Comparison of ENCODE assay signal across 8 cellular contexts in genomic region chr17:38852771-38853291, GRCh38. TPM values are rescaled to one million over a fixed set of nuclear protein-coding genes. Genes with fewer than 3 reads are reported as not detected.
DNase-seq lines count a peak whose midpoint lies in the region; ATAC-seq, FAIRE-seq and TF ChIP-seq lines count a peak whose summit lies in the region.

No MANE protein-coding gene starts in this region.

- no peaks in the 10 kb centered on the region for H3K9me3 Mint-ChIP-seq in CD4-positive, CD25-positive, alpha-beta regulatory T cell
- no peaks in the 10 kb centered on the region for H3K9me3 Mint-ChIP-seq in brain

- CTCF ChIA-PET in HepG2 (lab: Yijun Ruan, JAX; ENCODE audit: low intra/inter-chr PET ratio, low total read pairs) = no interaction called here

- H4K20me1 ChIP-seq in Karpas-422 (ENCODE audit: insufficient read depth, low read depth, low read length) = peaks cover 40% of the 10 kb centered on the region
- H4K20me1 ChIP-seq in HepG2 (ENCODE audit: insufficient read depth, low read length) = peaks cover 54% of the 10 kb centered on the region

- no peak for TF ChIP-seq RAD21 in HepG2 (CRISPR knock-in tag; IDR thresholded peaks at IDR 0.05)

- WGBS in HepG2 (ENCODE audit: low lambda C conversion rate) = 2% methylated on average over 19 of the region's 19 CpGs
- WGBS in thyroid gland, 2 donors = 2 to 3% methylated on average over 19 of the region's 19 CpGs

- peaks cover 41% of the 10 kb centered on the region for H3K36me3 ChIP-seq in CD4-positive, CD25-positive, alpha-beta regulatory T cell (ENCODE audit: control insufficient read depth, insufficient read depth, low read length)
- peaks cover 44% of the 10 kb centered on the region for H3K36me3 ChIP-seq in Karpas-422 (ENCODE audit: insufficient read depth, low read length)
- H3K36me3 ChIP-seq in HepG2 (replicated peaks in 1 of 2; ENCODE audit: control insufficient read depth in 1 of 2, insufficient read depth in 2 of 2, low read length in 2 of 2) = peaks cover 16 to 45% of the 10 kb centered on the region in 2 experiments
- peaks cover 10 to 34% of the 10 kb centered on the region in 2 donors for H3K36me3 ChIP-seq in thyroid gland

- intact Hi-C loops in HepG2 (cut with micrococcal nuclease; ENCODE audit: unreplicated experiment) (loop anchor here (1.0 kb wide), 1 partner anchor 28 kb away; the partner anchor contains the start of gene CWC25), thyroid gland (cut with DNase I) (loop anchor here (2.0 kb wide), 1 partner anchor 26 kb away; no protein-coding TSS in a partner anchor)

- peaks cover 9 to 42% (median 35%) of the 10 kb centered on the region in 4 donors for H3K4me1 Mint-ChIP-seq in CD4-positive, CD25-positive, alpha-beta regulatory T cell
- peaks cover 46% of the 10 kb centered on the region for H3K4me1 Mint-ChIP-seq in brain

- H3K4me3 ChIP-seq in CD4-positive, CD25-positive, alpha-beta regulatory T cell (ENCODE audit: low read depth, low read length) = peak overlapping the region; percentile 99
- H3K4me3 ChIP-seq in Karpas-422 (ENCODE audit: low read length) (peak overlapping the region; percentile 83), HepG2 (replicated peaks in 1 of 3; ENCODE audit: insufficient read depth in 1 of 3, low read depth in 2 of 3, low read length in 3 of 3) (peak overlapping the region; percentile 78 to 88 (median 82)), thyroid gland (replicated peaks in 1 of 3) (peak overlapping the region; percentile 12 to 51 (median 35))

- no peak for TF ChIP-seq CTCF in brain (conservative IDR thresholded peaks at IDR 0.05)
- no peak for TF ChIP-seq CTCF in HepG2 (CRISPR knock-in tag; IDR thresholded peaks at IDR 0.05)
- no peak for TF ChIP-seq CTCF in thyroid gland (IDR thresholded peaks at IDR 0.05)

- H2AFZ ChIP-seq in Karpas-422 (ENCODE audit: low read length) = no peak overlapping the region
- H2AFZ ChIP-seq in HepG2 (ENCODE audit: low read length) = no peak overlapping the region

- no peaks in the 10 kb centered on the region for H3K27me3 ChIP-seq in CD4-positive, CD25-positive, alpha-beta regulatory T cell (ENCODE audit: control insufficient read depth, insufficient read depth, low read length)
- no peaks in the 10 kb centered on the region for H3K27me3 ChIP-seq in Karpas-422 (ENCODE audit: low read length)
- H3K27me3 ChIP-seq in HepG2 (ENCODE audit: control insufficient read depth in 1 of 2, insufficient read depth in 2 of 2, low read length in 2 of 2) = no peaks in the 10 kb centered on the region; a peak in 1 of 5 replicates
- no peaks in the 10 kb centered on the region for H3K27me3 ChIP-seq in thyroid gland

- H3K4me1 ChIP-seq in CD4-positive, CD25-positive, alpha-beta regulatory T cell (ENCODE audit: control insufficient read depth, insufficient read depth, low read length, poor library complexity, severe bottlenecking) = peaks cover 39% of the 10 kb centered on the region
- H3K4me1 ChIP-seq in Karpas-422 (ENCODE audit: low read length) (peaks cover 27% of the 10 kb centered on the region), HepG2 (ENCODE audit: insufficient read depth, low read length) (peaks cover 44% of the 10 kb centered on the region), thyroid gland (peaks cover 22 to 24% of the 10 kb centered on the region in 2 donors)

- DNase-seq in CD4-positive, CD25-positive, alpha-beta regulatory T cell = peak in 2 of 3 donors; percentile 24 to 28
- DNase-seq in Karpas-422 (peak; percentile 51), HepG2 (ENCODE audit: low spot score) (no peak), thyroid gland (no peak), NCI-H1436 treated with DMSO at 0.1 percent for 48 hours (lab: John Stamatoyannopoulos, UW) (no peak), SKM-1 (lab: John Stamatoyannopoulos, UW; ENCODE audit: unreplicated experiment) (no peak)

- peak overlapping the region; percentile 96 for H3K27ac ChIP-seq in CD4-positive, CD25-positive, alpha-beta regulatory T cell (ENCODE audit: insufficient read depth, low read length, poor library complexity, severe bottlenecking)
- peak overlapping the region; percentile 86 for H3K27ac ChIP-seq in Karpas-422 (ENCODE audit: low read length)
- peak overlapping the region; percentile 84 for H3K27ac ChIP-seq in HepG2 (ENCODE audit: extremely low read length, insufficient read depth, low read length)
- peak overlapping the region; percentile 84 to 91 (median 85) for H3K27ac ChIP-seq in thyroid gland

- TF ChIP-seq POLR2A in HepG2 (IDR thresholded peaks at IDR 0.05; ENCODE audit: insufficient read depth in 1 of 2, low read depth in 2 of 2, low read length in 2 of 2) = peak in 1 of 2 experiments; percentile 48; a peak in 1 of 4 replicates
- TF ChIP-seq POLR2A in thyroid gland (IDR thresholded peaks at IDR 0.05) = no peak

- H3K36me3 Mint-ChIP-seq in CD4-positive, CD25-positive, alpha-beta regulatory T cell = peaks cover 41% of the 10 kb centered on the region
- peaks cover 56% of the 10 kb centered on the region for H3K36me3 Mint-ChIP-seq in brain

- no TSS peak for BruUV-seq in HepG2 (replicated peaks; lab: Mats Ljungman, UMichigan)

- peak; percentile 32 to 41 for ATAC-seq in CD4-positive, CD25-positive, alpha-beta regulatory T cell (ENCODE audit: low read depth in 2 of 2)
- ATAC-seq in HepG2 = peak; percentile 4
- no peak for ATAC-seq in GM21576 (IDR thresholded peaks at IDR 0.05; ENCODE audit: unreplicated experiment)

- no peaks in the 10 kb centered on the region for H3K9me2 ChIP-seq in Karpas-422 (replicated peaks; ENCODE audit: insufficient read depth, low read length)

- in situ Hi-C loops in HepG2 (cut with HindIII; ENCODE audit: extremely low pct_ligation_motif_present, low pct_unique_long_range_greater_than_20kb) = no loop called here

- peaks cover 29% of the 10 kb centered on the region for H3K79me2 ChIP-seq in Karpas-422 (ENCODE audit: low read length)
- H3K79me2 ChIP-seq in HepG2 (ENCODE audit: insufficient read depth, low read length) = peaks cover 34% of the 10 kb centered on the region

- H3K9me3 ChIP-seq in CD4-positive, CD25-positive, alpha-beta regulatory T cell (ENCODE audit: control insufficient read depth in 2 of 2, low read length in 2 of 2) = no peaks in the 10 kb centered on the region
- H3K9me3 ChIP-seq in Karpas-422 (ENCODE audit: low read length) = no peaks in the 10 kb centered on the region
- no peaks in the 10 kb centered on the region for H3K9me3 ChIP-seq in HepG2 (ENCODE audit: low read length)
- no peaks in the 10 kb centered on the region for H3K9me3 ChIP-seq in thyroid gland

- H3K27ac Mint-ChIP-seq in CD4-positive, CD25-positive, alpha-beta regulatory T cell = peak overlapping the region; percentile 96 to 99 (median 99)
- H3K27ac Mint-ChIP-seq in brain = peak overlapping the region; percentile 98 to 100 (median 99)

- H3K27me3 Mint-ChIP-seq in CD4-positive, CD25-positive, alpha-beta regulatory T cell = no peaks in the 10 kb centered on the region
- H3K27me3 Mint-ChIP-seq in brain = peaks cover 11% of the 10 kb centered on the region

- TF ChIP-seq EP300 in HepG2 (IDR thresholded peaks at IDR 0.05; ENCODE audit: low read depth in 2 of 2, low read length in 2 of 2) (no peak; a peak in 1 of 4 replicates), HepG2 (CRISPR knock-in tag; IDR thresholded peaks at IDR 0.05; ENCODE audit: borderline replicate concordance) (no peak)

- H3K9ac ChIP-seq in Karpas-422 (ENCODE audit: low read length) (peak overlapping the region; percentile 87), HepG2 (ENCODE audit: insufficient read depth, low read depth, low read length) (peak overlapping the region; percentile 95)

- H3K4me3 Mint-ChIP-seq in CD4-positive, CD25-positive, alpha-beta regulatory T cell = peak overlapping the region; percentile 90 to 95 (median 94)
- peak overlapping the region; percentile 97 to 99 (median 99) for H3K4me3 Mint-ChIP-seq in brain

- H3K4me2 ChIP-seq in Karpas-422 (ENCODE audit: low read depth, low read length, poor library complexity, severe bottlenecking) (peak overlapping the region; percentile 98), HepG2 (ENCODE audit: low read depth, low read length) (peak overlapping the region; percentile 98)

- POLR2A ChIA-PET in HepG2 (lab: Yijun Ruan, JAX) = interaction anchor here (0.7 to 4.6 kb wide), 12 partner anchors 8 to 843 kb away, joined by 3 to 175 read pairs (median 4); partner anchors contain the start of genes CWC25, LASP1, PIP4K2B and PSMB3

- FAIRE-seq in HepG2 (lab: Jason Lieb, UNC) = peak; percentile 37

RNA-seq across cellular contexts. Expression of gene RPL23, which starts 0.7 kb away (rescaled TPM):
- total RNA-seq in CD4-positive, CD25-positive, alpha-beta regulatory T cell = 1,411 TPM
- polyA plus RNA-seq in CD4-positive, CD25-positive, alpha-beta regulatory T cell = 1,000 to 10,000 TPM; 1,034 to 1,357 (median 1,206) TPM
- 2,394 and 2,712 TPM in 2 replicates for total RNA-seq in Karpas-422 (2014; rRNA removed; shearing (Covaris generic); ENCODE audit: low replicate concordance)
- 2,078 TPM for polyA plus RNA-seq in brain (ENCODE audit: insufficient read depth, low read depth, low replicate concordance)
- total RNA-seq in HepG2 (2016; rRNA removed; fragmentation: Illumina TruSeq; extraction: Trizol) = 2,790 and 3,298 TPM in 2 replicates
- total RNA-seq in HepG2 (2016; cell fraction: cytosol; rRNA removed; fragmentation: Illumina TruSeq; extraction: Trizol; ENCODE audit: low read depth) = 4,051 and 4,588 TPM in 2 replicates
- 2,655 and 3,446 TPM in 2 replicates for total RNA-seq in HepG2 (2016; cell fraction: insoluble cytoplasmic fraction; rRNA removed; fragmentation: Illumina TruSeq; extraction: Trizol)
- total RNA-seq in HepG2 (2016; cell fraction: membrane; rRNA removed; fragmentation: Illumina TruSeq; extraction: Trizol) = 6,899 and 6,901 TPM in 2 replicates
- 995 and 1,125 TPM in 2 replicates for total RNA-seq in HepG2 (2016; cell fraction: nucleus; rRNA removed; fragmentation: Illumina TruSeq; extraction: Trizol)
- 4,288 and 4,860 TPM in 2 replicates for polyA plus RNA-seq in HepG2 (2011; rRNA removed)
- 4,164 and 5,084 TPM in 2 replicates for polyA plus RNA-seq in HepG2 (2011; cell fraction: cytosol; rRNA removed)
- 680 and 915 TPM in 2 replicates for polyA plus RNA-seq in HepG2 (2011; cell fraction: nucleus; rRNA removed)
- polyA plus RNA-seq in HepG2 (2012) = 4,457 and 5,527 TPM in 2 replicates
- 5,325 and 6,272 TPM in 2 replicates for polyA plus RNA-seq in HepG2 (2016; cell fraction: cytosol; fragmentation: Illumina TruSeq; extraction: Trizol; ENCODE audit: low read depth)
- 3,877 and 3,973 TPM in 2 replicates for polyA plus RNA-seq in HepG2 (2016; cell fraction: insoluble cytoplasmic fraction; fragmentation: Illumina TruSeq; extraction: Trizol; ENCODE audit: low read depth)
- polyA plus RNA-seq in HepG2 (2016; cell fraction: membrane; fragmentation: Illumina TruSeq; extraction: Trizol; ENCODE audit: low read depth) = 7,669 and 7,726 TPM in 2 replicates
- 2,046 and 2,062 TPM in 2 replicates for polyA plus RNA-seq in HepG2 (2016; cell fraction: nucleus; fragmentation: Illumina TruSeq; extraction: Trizol; ENCODE audit: insufficient read depth, low read depth)
- polyA minus RNA-seq in HepG2 (2011; rRNA and poly(A)+ RNA removed; ENCODE audit: low replicate concordance) = 223 and 322 TPM in 2 replicates
- 1,056 and 1,226 TPM in 2 replicates for polyA minus RNA-seq in HepG2 (2011; cell fraction: cytosol; rRNA and poly(A)+ RNA removed)
- polyA minus RNA-seq in HepG2 (2011; cell fraction: nucleus; rRNA and poly(A)+ RNA removed) = 292 and 362 TPM in 2 replicates
- total RNA-seq in thyroid gland = 1,000 to 10,000 TPM; 1,055 to 2,735 (median 1,279) TPM

RNA-seq across cellular contexts. Expression of gene LASP1, which starts 17.0 kb away (rescaled TPM):
- total RNA-seq in CD4-positive, CD25-positive, alpha-beta regulatory T cell = 154 TPM
- polyA plus RNA-seq in CD4-positive, CD25-positive, alpha-beta regulatory T cell = 10 to 100 TPM; 50.3 to 77.3 (median 62.8) TPM
- 59.3 and 85.0 TPM in 2 replicates for total RNA-seq in Karpas-422 (2014; rRNA removed; shearing (Covaris generic); ENCODE audit: low replicate concordance)
- 108 TPM for polyA plus RNA-seq in brain (ENCODE audit: insufficient read depth, low read depth, low replicate concordance)
- total RNA-seq in HepG2 (2016; rRNA removed; fragmentation: Illumina TruSeq; extraction: Trizol) = 97.0 and 110 TPM in 2 replicates
- total RNA-seq in HepG2 (2016; cell fraction: cytosol; rRNA removed; fragmentation: Illumina TruSeq; extraction: Trizol; ENCODE audit: low read depth) = 9.8 and 10.1 TPM in 2 replicates
- 92.3 and 97.2 TPM in 2 replicates for total RNA-seq in HepG2 (2016; cell fraction: insoluble cytoplasmic fraction; rRNA removed; fragmentation: Illumina TruSeq; extraction: Trizol)
- total RNA-seq in HepG2 (2016; cell fraction: membrane; rRNA removed; fragmentation: Illumina TruSeq; extraction: Trizol) = 38.1 and 38.7 TPM in 2 replicates
- total RNA-seq in HepG2 (2016; cell fraction: nucleus; rRNA removed; fragmentation: Illumina TruSeq; extraction: Trizol) = 62.5 and 68.5 TPM in 2 replicates
- polyA plus RNA-seq in HepG2 (2011; rRNA removed) = 70.1 and 80.4 TPM in 2 replicates
- 81.9 and 127 TPM in 2 replicates for polyA plus RNA-seq in HepG2 (2011; cell fraction: cytosol; rRNA removed)
- 107 and 129 TPM in 2 replicates for polyA plus RNA-seq in HepG2 (2011; cell fraction: nucleus; rRNA removed)
- 82.2 and 85.9 TPM in 2 replicates for polyA plus RNA-seq in HepG2 (2012)
- 7.2 and 8.1 TPM in 2 replicates for polyA plus RNA-seq in HepG2 (2016; cell fraction: cytosol; fragmentation: Illumina TruSeq; extraction: Trizol; ENCODE audit: low read depth)
- polyA plus RNA-seq in HepG2 (2016; cell fraction: insoluble cytoplasmic fraction; fragmentation: Illumina TruSeq; extraction: Trizol; ENCODE audit: low read depth) = 138 and 161 TPM in 2 replicates
- polyA plus RNA-seq in HepG2 (2016; cell fraction: membrane; fragmentation: Illumina TruSeq; extraction: Trizol; ENCODE audit: low read depth) = 25.1 and 28.1 TPM in 2 replicates
- polyA plus RNA-seq in HepG2 (2016; cell fraction: nucleus; fragmentation: Illumina TruSeq; extraction: Trizol; ENCODE audit: insufficient read depth, low read depth) = 109 and 113 TPM in 2 replicates
- polyA minus RNA-seq in HepG2 (2011; rRNA and poly(A)+ RNA removed; ENCODE audit: low replicate concordance) = 136 and 189 TPM in 2 replicates
- 107 and 130 TPM in 2 replicates for polyA minus RNA-seq in HepG2 (2011; cell fraction: cytosol; rRNA and poly(A)+ RNA removed)
- polyA minus RNA-seq in HepG2 (2011; cell fraction: nucleus; rRNA and poly(A)+ RNA removed) = 49.2 and 50.4 TPM in 2 replicates
- total RNA-seq in thyroid gland = 10 to 100 TPM; 69.3 to 77.5 (median 71.1) TPM

RNA-seq across cellular contexts. Expression of gene CWC25, which starts 27.7 kb away (rescaled TPM):
- total RNA-seq in CD4-positive, CD25-positive, alpha-beta regulatory T cell = 69.5 TPM
- 10 to 100 TPM in 1 of 4 donors, 1 to 10 TPM in 3; 4.4 to 11.2 (median 8.3) TPM for polyA plus RNA-seq in CD4-positive, CD25-positive, alpha-beta regulatory T cell
- 11.8 and 12.7 TPM in 2 replicates for total RNA-seq in Karpas-422 (2014; rRNA removed; shearing (Covaris generic); ENCODE audit: low replicate concordance)
- polyA plus RNA-seq in brain (ENCODE audit: insufficient read depth, low read depth, low replicate concordance) (9.2 TPM), HepG2 (2011; rRNA removed) (20.6 and 22.7 TPM in 2 replicates)
- total RNA-seq in HepG2 (2016; rRNA removed; fragmentation: Illumina TruSeq; extraction: Trizol) (12.7 and 15.6 TPM in 2 replicates), thyroid gland (10 to 100 TPM; 19.0 to 26.8 (median 22.1) TPM)
- total RNA-seq in HepG2 (2016; cell fraction: cytosol; rRNA removed; fragmentation: Illumina TruSeq; extraction: Trizol; ENCODE audit: low read depth) = 3.7 and 5.9 TPM in 2 replicates
- total RNA-seq in HepG2 (2016; cell fraction: insoluble cytoplasmic fraction; rRNA removed; fragmentation: Illumina TruSeq; extraction: Trizol) = 12.1 and 16.1 TPM in 2 replicates
- total RNA-seq in HepG2 (2016; cell fraction: membrane; rRNA removed; fragmentation: Illumina TruSeq; extraction: Trizol) = 4.9 and 5.9 TPM in 2 replicates
- total RNA-seq in HepG2 (2016; cell fraction: nucleus; rRNA removed; fragmentation: Illumina TruSeq; extraction: Trizol) = 16.2 and 16.8 TPM in 2 replicates
- 8.0 and 10.1 TPM in 2 replicates for polyA plus RNA-seq in HepG2 (2011; cell fraction: cytosol; rRNA removed)
- polyA plus RNA-seq in HepG2 (2011; cell fraction: nucleus; rRNA removed) = 75.8 and 78.0 TPM in 2 replicates
- 13.3 and 15.9 TPM in 2 replicates for polyA plus RNA-seq in HepG2 (2012)
- 1.3 and 1.4 TPM in 2 replicates for polyA plus RNA-seq in HepG2 (2016; cell fraction: cytosol; fragmentation: Illumina TruSeq; extraction: Trizol; ENCODE audit: low read depth)
- polyA plus RNA-seq in HepG2 (2016; cell fraction: insoluble cytoplasmic fraction; fragmentation: Illumina TruSeq; extraction: Trizol; ENCODE audit: low read depth) = 13.2 and 13.4 TPM in 2 replicates
- polyA plus RNA-seq in HepG2 (2016; cell fraction: membrane; fragmentation: Illumina TruSeq; extraction: Trizol; ENCODE audit: low read depth) = 2.8 and 3.3 TPM in 2 replicates
- 51.8 and 58.8 TPM in 2 replicates for polyA plus RNA-seq in HepG2 (2016; cell fraction: nucleus; fragmentation: Illumina TruSeq; extraction: Trizol; ENCODE audit: insufficient read depth, low read depth)
- polyA minus RNA-seq in HepG2 (2011; rRNA and poly(A)+ RNA removed; ENCODE audit: low replicate concordance) = 7.6 and 11.6 TPM in 2 replicates
- 3.6 and 4.1 TPM in 2 replicates for polyA minus RNA-seq in HepG2 (2011; cell fraction: cytosol; rRNA and poly(A)+ RNA removed)
- polyA minus RNA-seq in HepG2 (2011; cell fraction: nucleus; rRNA and poly(A)+ RNA removed) = 18.3 TPM in 2 replicates

RNA-seq across cellular contexts. Expression of gene PIP4K2B, which starts 53.5 kb away (rescaled TPM):
- 29.5 TPM for total RNA-seq in CD4-positive, CD25-positive, alpha-beta regulatory T cell
- polyA plus RNA-seq in CD4-positive, CD25-positive, alpha-beta regulatory T cell = 10 to 100 TPM; 11.6 to 18.5 (median 16.9) TPM
- 32.0 and 42.7 TPM in 2 replicates for total RNA-seq in Karpas-422 (2014; rRNA removed; shearing (Covaris generic); ENCODE audit: low replicate concordance)
- polyA plus RNA-seq in brain (ENCODE audit: insufficient read depth, low read depth, low replicate concordance) (90.8 TPM), HepG2 (2011; rRNA removed) (20.4 and 24.5 TPM in 2 replicates)
- total RNA-seq in HepG2 (2016; rRNA removed; fragmentation: Illumina TruSeq; extraction: Trizol) (54.0 and 63.6 TPM in 2 replicates), thyroid gland (10 to 100 TPM; 40.8 to 48.6 (median 43.8) TPM)
- total RNA-seq in HepG2 (2016; cell fraction: cytosol; rRNA removed; fragmentation: Illumina TruSeq; extraction: Trizol; ENCODE audit: low read depth) = 24.2 and 25.6 TPM in 2 replicates
- total RNA-seq in HepG2 (2016; cell fraction: insoluble cytoplasmic fraction; rRNA removed; fragmentation: Illumina TruSeq; extraction: Trizol) = 50.9 and 54.9 TPM in 2 replicates
- 49.8 and 54.0 TPM in 2 replicates for total RNA-seq in HepG2 (2016; cell fraction: membrane; rRNA removed; fragmentation: Illumina TruSeq; extraction: Trizol)
- 32.5 and 37.2 TPM in 2 replicates for total RNA-seq in HepG2 (2016; cell fraction: nucleus; rRNA removed; fragmentation: Illumina TruSeq; extraction: Trizol)
- polyA plus RNA-seq in HepG2 (2011; cell fraction: cytosol; rRNA removed) = 18.5 and 20.4 TPM in 2 replicates
- polyA plus RNA-seq in HepG2 (2011; cell fraction: nucleus; rRNA removed) = 45.9 and 55.3 TPM in 2 replicates
- polyA plus RNA-seq in HepG2 (2012) = 22.2 and 27.9 TPM in 2 replicates
- polyA plus RNA-seq in HepG2 (2016; cell fraction: cytosol; fragmentation: Illumina TruSeq; extraction: Trizol; ENCODE audit: low read depth) = 12.9 and 15.0 TPM in 2 replicates
- 41.7 and 46.6 TPM in 2 replicates for polyA plus RNA-seq in HepG2 (2016; cell fraction: insoluble cytoplasmic fraction; fragmentation: Illumina TruSeq; extraction: Trizol; ENCODE audit: low read depth)
- polyA plus RNA-seq in HepG2 (2016; cell fraction: membrane; fragmentation: Illumina TruSeq; extraction: Trizol; ENCODE audit: low read depth) = 27.7 and 30.2 TPM in 2 replicates
- polyA plus RNA-seq in HepG2 (2016; cell fraction: nucleus; fragmentation: Illumina TruSeq; extraction: Trizol; ENCODE audit: insufficient read depth, low read depth) = 62.7 and 68.7 TPM in 2 replicates
- polyA minus RNA-seq in HepG2 (2011; rRNA and poly(A)+ RNA removed; ENCODE audit: low replicate concordance) = 76.9 and 79.2 TPM in 2 replicates
- polyA minus RNA-seq in HepG2 (2011; cell fraction: cytosol; rRNA and poly(A)+ RNA removed) = 17.3 and 17.5 TPM in 2 replicates
- 12.9 and 14.0 TPM in 2 replicates for polyA minus RNA-seq in HepG2 (2011; cell fraction: nucleus; rRNA and poly(A)+ RNA removed)

Comparison
In these comparisons a context has a peak if more than half of its experiments do, and no peak if none do; other contexts are left out.
1. DNase-seq: peak in CD4-positive, CD25-positive, alpha-beta regulatory T cell (2 of 3) and Karpas-422 (single experiment); none in HepG2 (single experiment), thyroid gland (0 of 2), NCI-H1436 treated with DMSO at 0.1 percent for 48 hours (single experiment) and SKM-1 (single experiment).
2. H3K4me3 ChIP-seq: peak in every context shown above with its lines; median percentile 99 in CD4-positive, CD25-positive, alpha-beta regulatory T cell; 83 in Karpas-422; 82 in HepG2; 35 in thyroid gland.
3. Peak in every context shown above with its lines, with median percentiles within 50 percentile points of each other: H3K27ac ChIP-seq.